Comparison of ENCODE assay signal across 12 cellular contexts in genomic region chr7:91565499-91566331, GRCh38.
DNase-seq lines count a peak whose midpoint lies in the region; ATAC-seq and TF ChIP-seq lines count a peak whose summit lies in the region.
"Had no signal": no experiment of that assay in that cellular context is flagged by ENCODE, and none has a peak within 500 bp of the region (broad histone marks: within the 10 kb centered on the region; RNA-seq: fewer than 3 reads in every experiment).

No MANE protein-coding gene starts in this region.

- H3K9me3 Mint-ChIP-seq in CD8-positive, alpha-beta memory T cell = peaks cover 12 to 32% (median 26%) of the 10 kb centered on the region in 5 donors

- CTCF ChIA-PET in CD8-positive, alpha-beta memory T cell (lab: Charles Lee) = no interaction called here

- intact Hi-C loops in heart left ventricle (cut with DNase I) = no loop called here

- TF ChIP-seq POLR2A in gastroesophageal sphincter (IDR thresholded peaks at IDR 0.05) (no peak), heart left ventricle (IDR thresholded peaks at IDR 0.05) (no peak)

- H3K27ac ChIP-seq in gastroesophageal sphincter (peak overlapping the region in 3 of 4 donors; percentile 2 to 67 (median 15)), temporal lobe (ENCODE audit: low read depth, low read length) (peak overlapping the region; percentile 66), heart left ventricle (no peak overlapping the region)
- H3K27ac ChIP-seq in CD8-positive, alpha-beta memory T cell (ENCODE audit: low read depth, low read length) = no peak overlapping the region

- H3K36me3 ChIP-seq in gastroesophageal sphincter (no peaks in the 10 kb centered on the region), heart left ventricle (no peaks in the 10 kb centered on the region)
- H3K36me3 ChIP-seq in CD8-positive, alpha-beta memory T cell (ENCODE audit: insufficient read depth, low read length) = no peaks in the 10 kb centered on the region

- H3K36me3 Mint-ChIP-seq in CD8-positive, alpha-beta memory T cell = no peaks in the 10 kb centered on the region

- POLR2A ChIA-PET in CD8-positive, alpha-beta memory T cell (lab: Charles Lee) = no interaction called here

- TF ChIP-seq CTCF in gastroesophageal sphincter (IDR thresholded peaks at IDR 0.05) (no peak), heart left ventricle (IDR thresholded peaks at IDR 0.05) (no peak)

- H3K27me3 ChIP-seq in gastroesophageal sphincter (no peaks in the 10 kb centered on the region), heart left ventricle (no peaks in the 10 kb centered on the region)
- no peaks in the 10 kb centered on the region for H3K27me3 ChIP-seq in CD8-positive, alpha-beta memory T cell (ENCODE audit: insufficient read depth, low read length, poor library complexity, severe bottlenecking)

- H3K9me3 ChIP-seq in gastroesophageal sphincter (no peaks in the 10 kb centered on the region), heart left ventricle (no peaks in the 10 kb centered on the region)
- no peaks in the 10 kb centered on the region for H3K9me3 ChIP-seq in CD8-positive, alpha-beta memory T cell (ENCODE audit: low read length)

- no peak for TF ChIP-seq EP300 in gastroesophageal sphincter (IDR thresholded peaks at IDR 0.05)

- H3K4me1 ChIP-seq in gastroesophageal sphincter (peaks cover 0 to 33% (median 0%) of the 10 kb centered on the region in 3 donors), heart left ventricle (no peaks in the 10 kb centered on the region)
- no peaks in the 10 kb centered on the region for H3K4me1 ChIP-seq in CD8-positive, alpha-beta memory T cell (ENCODE audit: insufficient read depth, low read length)

- no peaks in the 10 kb centered on the region for H3K4me1 Mint-ChIP-seq in CD8-positive, alpha-beta memory T cell

- H3K4me3 ChIP-seq in gastroesophageal sphincter (no peak overlapping the region), heart left ventricle (no peak overlapping the region)
- H3K4me3 ChIP-seq in CD8-positive, alpha-beta memory T cell (ENCODE audit: low read length) = no peak overlapping the region

- H3K27me3 Mint-ChIP-seq in CD8-positive, alpha-beta memory T cell = no peaks in the 10 kb centered on the region

- ATAC-seq in gastroesophageal sphincter = no peak
- ATAC-seq in GM18867 (IDR thresholded peaks at IDR 0.05; ENCODE audit: unreplicated experiment) = no peak
- ATAC-seq in heart left ventricle = no peak

- H3K4me3 Mint-ChIP-seq in CD8-positive, alpha-beta memory T cell = no peak overlapping the region

- peak; percentile 3 for DNase-seq in M059J (ENCODE audit: low read depth)
- peak; percentile 88 for DNase-seq in SHP77 treated with DMSO at 0.1 percent for 48 hours (lab: John Stamatoyannopoulos, UW)
- no peak for DNase-seq in activated naive CD4-positive, alpha-beta T cell treated with Interleukin-2 at 50 U/mL for 16 hours
- DNase-seq in CD8-positive, alpha-beta memory T cell = no peak
- DNase-seq in heart left ventricle = no peak
- DNase-seq: effector CD4-positive, alpha-beta T cell; kidney glomerular epithelial cell; MM.1S; stimulated activated naive CD4-positive, alpha-beta T cell treated with Interleukin-2 at 50 U/mL for 16 hours had no signal

- H3K27ac Mint-ChIP-seq in CD8-positive, alpha-beta memory T cell = no peak overlapping the region

- 31 to 54% methylated on average over 7 to 11 of the region's 12 CpGs for WGBS in gastroesophageal sphincter (ENCODE audit: low coverage in 1 of 2), 2 donors
- 75 to 83% (median 79%) methylated on average over 12 of the region's 12 CpGs for WGBS in heart left ventricle, 4 donors

Comparison
In these comparisons a context has a peak if more than half of its experiments do, and no peak if none do; other contexts are left out.
1. DNase-seq: peak in M059J (single experiment) and SHP77 treated with DMSO at 0.1 percent for 48 hours (single experiment); none in activated naive CD4-positive, alpha-beta T cell treated with Interleukin-2 at 50 U/mL for 16 hours (single experiment), CD8-positive, alpha-beta memory T cell (0 of 5) and heart left ventricle (0 of 5).
2. H3K27ac ChIP-seq: peak in gastroesophageal sphincter (3 of 4) and temporal lobe (single experiment); none in CD8-positive, alpha-beta memory T cell (single experiment) and heart left ventricle (0 of 12).